ENCODE assay signal across 30 cellular contexts in the genomic region with DNA sequence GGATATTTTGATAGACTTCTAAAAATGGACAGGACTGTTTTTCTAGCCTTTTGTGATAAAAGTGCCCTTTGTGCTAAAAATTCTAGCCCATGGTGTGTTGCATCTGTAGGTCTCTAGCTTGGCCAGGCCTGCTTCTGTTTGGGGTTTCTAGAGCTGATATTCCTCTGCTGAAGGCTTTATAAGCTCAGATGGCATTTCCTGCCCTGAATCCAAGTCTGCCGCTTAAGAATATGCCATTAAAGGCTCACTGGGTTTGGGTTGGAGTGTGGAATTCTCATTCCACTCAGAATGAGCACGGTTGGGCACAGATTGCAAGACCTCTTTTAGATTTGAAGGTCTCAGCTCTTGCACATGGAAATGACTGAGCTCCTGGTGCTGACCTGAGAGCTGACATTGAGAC.
"Had no signal": no experiment of that assay in that cellular context is flagged by ENCODE, and none has a peak within 500 bp of the region (broad histone marks: within the 10 kb centered on the region; RNA-seq: fewer than 3 reads in every experiment).

No MANE protein-coding gene starts in this region.

- H2AFZ ChIP-seq: parathyroid adenoma had no signal

- H3K27ac Mint-ChIP-seq: activated naive CD4-positive, alpha-beta T cell treated with anti-CD3 and anti-CD28 coated beads for 36 hours; activated naive CD8-positive, alpha-beta T cell treated with anti-CD3 and anti-CD28 coated beads, Interleukin-2, amount 10 ng/mL, durations not matched to agents 7 days and 5 days; effector memory CD8-positive, alpha-beta T cell; nephron; stimulated activated effector memory CD8-positive, alpha-beta T cell treated with anti-CD3 and anti-CD28 coated beads, Interleukin-12 subunit alpha, Interleukin-12 subunit beta, amount 100 ng/mL, for 72 hours; stimulated activated naive CD8-positive, alpha-beta T cell treated with anti-CD3 and anti-CD28 coated beads, Interleukin-15, amount 100 ng/mL, for 72 hours had no signal

- H3K4me3 ChIP-seq: dorsolateral prefrontal cortex, esophagus squamous epithelium, gastrocnemius medialis, left lung, right lobe of liver, skin epidermis, transverse colon had no signal

- H3K27me3 ChIP-seq: esophagus squamous epithelium, gastrocnemius medialis, left lung, neutrophil, right lobe of liver, transverse colon had no signal

- H3K9me3 ChIP-seq: esophagus squamous epithelium, gastrocnemius medialis, left lung, neutrophil, right lobe of liver, transverse colon had no signal

- FAIRE-seq: colon, TTC549, urothelium cell line had no signal

- ATAC-seq: activated T-cell treated with anti-CD3 and anti-CD28 coated beads, Interleukin-2, amount 50 U/mL, for 4 hours; effector memory CD8-positive, alpha-beta T cell; gastrocnemius medialis; left lung; right lobe of liver; stimulated activated effector memory CD8-positive, alpha-beta T cell treated with anti-CD3 and anti-CD28 coated beads, Interleukin-12 subunit alpha, Interleukin-12 subunit beta, amount 100 ng/mL, for 72 hours; stimulated activated naive CD8-positive, alpha-beta T cell treated with anti-CD3 and anti-CD28 coated beads, Interleukin-15, amount 100 ng/mL, for 72 hours had no signal

- H3K4me3 Mint-ChIP-seq: activated naive CD4-positive, alpha-beta T cell treated with anti-CD3 and anti-CD28 coated beads for 36 hours; activated naive CD8-positive, alpha-beta T cell treated with anti-CD3 and anti-CD28 coated beads, Interleukin-2, amount 10 ng/mL, durations not matched to agents 7 days and 5 days; activated T-cell treated with anti-CD3 and anti-CD28 coated beads, Interleukin-2, amount 50 U/mL, for 4 hours; brain; effector memory CD8-positive, alpha-beta T cell; nephron; stimulated activated effector memory CD8-positive, alpha-beta T cell treated with anti-CD3 and anti-CD28 coated beads, Interleukin-12 subunit alpha, Interleukin-12 subunit beta, amount 100 ng/mL, for 72 hours; stimulated activated naive CD8-positive, alpha-beta T cell treated with anti-CD3 and anti-CD28 coated beads, Interleukin-15, amount 100 ng/mL, for 72 hours had no signal

- H3K27me3 Mint-ChIP-seq: brain had no signal

- H3K79me2 ChIP-seq: parathyroid adenoma had no signal

- DNase-seq: activated CD4-positive, CD25-positive, alpha-beta regulatory T cell treated with anti-CD3 and anti-CD28 coated beads, Interleukin-2, amount 50 U/mL, for 72 hours; activated CD8-positive, alpha-beta memory T cell treated with anti-CD3 and anti-CD28 coated beads, Interleukin-2, amount 50 U/mL, for 48 hours; activated effector memory CD4-positive, alpha-beta T cell treated with Interleukin-2 at 50 U/mL for 16 hours; activated naive CD4-positive, alpha-beta T cell treated with anti-CD3 and anti-CD28 coated beads for 36 hours; activated naive CD8-positive, alpha-beta T cell treated with anti-CD3 and anti-CD28 coated beads, Interleukin-2, amount 10 ng/mL, durations not matched to agents 7 days and 5 days; activated T-cell treated with anti-CD3 and anti-CD28 coated beads, Interleukin-2, amount 50 U/mL, for 4 hours; amygdala; central memory CD4-positive, alpha-beta T cell; dorsolateral prefrontal cortex; effector memory CD8-positive, alpha-beta T cell; esophagus squamous epithelium; gastrocnemius medialis; hippocampal formation; kidney glomerular epithelial cell; left lung; right lobe of liver; stimulated activated CD4-positive, alpha-beta T cell treated with anti-CD3 and anti-CD28 coated beads, Interleukin-2, amount 100 ng/mL, for 24 hours; stimulated activated naive CD8-positive, alpha-beta T cell treated with anti-CD3 and anti-CD28 coated beads, Interleukin-15, amount 100 ng/mL, for 72 hours; T-helper 1 cell; transverse colon; WERI-Rb-1 had no signal

- H3K27ac ChIP-seq: dorsolateral prefrontal cortex, esophagus squamous epithelium, gastrocnemius medialis, left lung, neutrophil, parathyroid adenoma, right lobe of liver, skin epidermis, transverse colon, WERI-Rb-1 had no signal

- H3K36me3 ChIP-seq: esophagus squamous epithelium, gastrocnemius medialis, left lung, neutrophil, right lobe of liver, transverse colon, WERI-Rb-1 had no signal

- H3K4me1 ChIP-seq: esophagus squamous epithelium, gastrocnemius medialis, parathyroid adenoma, right lobe of liver, transverse colon had no signal

- H3K36me3 Mint-ChIP-seq: activated naive CD8-positive, alpha-beta T cell treated with anti-CD3 and anti-CD28 coated beads, Interleukin-2, amount 10 ng/mL, durations not matched to agents 7 days and 5 days; brain; stimulated activated effector memory CD8-positive, alpha-beta T cell treated with anti-CD3 and anti-CD28 coated beads, Interleukin-12 subunit alpha, Interleukin-12 subunit beta, amount 100 ng/mL, for 72 hours had no signal

- H3K9me3 Mint-ChIP-seq: activated naive CD4-positive, alpha-beta T cell treated with anti-CD3 and anti-CD28 coated beads for 36 hours; activated naive CD8-positive, alpha-beta T cell treated with anti-CD3 and anti-CD28 coated beads, Interleukin-2, amount 10 ng/mL, durations not matched to agents 7 days and 5 days; activated T-cell treated with anti-CD3 and anti-CD28 coated beads, Interleukin-2, amount 50 U/mL, for 4 hours; stimulated activated effector memory CD8-positive, alpha-beta T cell treated with anti-CD3 and anti-CD28 coated beads, Interleukin-12 subunit alpha, Interleukin-12 subunit beta, amount 100 ng/mL, for 72 hours; stimulated activated naive CD8-positive, alpha-beta T cell treated with anti-CD3 and anti-CD28 coated beads, Interleukin-15, amount 100 ng/mL, for 72 hours had no signal

- H3K9ac ChIP-seq: parathyroid adenoma had no signal

- H3K4me1 Mint-ChIP-seq: brain; stimulated activated naive CD8-positive, alpha-beta T cell treated with anti-CD3 and anti-CD28 coated beads, Interleukin-15, amount 100 ng/mL, for 72 hours had no signal
